In the genomic region with DNA sequence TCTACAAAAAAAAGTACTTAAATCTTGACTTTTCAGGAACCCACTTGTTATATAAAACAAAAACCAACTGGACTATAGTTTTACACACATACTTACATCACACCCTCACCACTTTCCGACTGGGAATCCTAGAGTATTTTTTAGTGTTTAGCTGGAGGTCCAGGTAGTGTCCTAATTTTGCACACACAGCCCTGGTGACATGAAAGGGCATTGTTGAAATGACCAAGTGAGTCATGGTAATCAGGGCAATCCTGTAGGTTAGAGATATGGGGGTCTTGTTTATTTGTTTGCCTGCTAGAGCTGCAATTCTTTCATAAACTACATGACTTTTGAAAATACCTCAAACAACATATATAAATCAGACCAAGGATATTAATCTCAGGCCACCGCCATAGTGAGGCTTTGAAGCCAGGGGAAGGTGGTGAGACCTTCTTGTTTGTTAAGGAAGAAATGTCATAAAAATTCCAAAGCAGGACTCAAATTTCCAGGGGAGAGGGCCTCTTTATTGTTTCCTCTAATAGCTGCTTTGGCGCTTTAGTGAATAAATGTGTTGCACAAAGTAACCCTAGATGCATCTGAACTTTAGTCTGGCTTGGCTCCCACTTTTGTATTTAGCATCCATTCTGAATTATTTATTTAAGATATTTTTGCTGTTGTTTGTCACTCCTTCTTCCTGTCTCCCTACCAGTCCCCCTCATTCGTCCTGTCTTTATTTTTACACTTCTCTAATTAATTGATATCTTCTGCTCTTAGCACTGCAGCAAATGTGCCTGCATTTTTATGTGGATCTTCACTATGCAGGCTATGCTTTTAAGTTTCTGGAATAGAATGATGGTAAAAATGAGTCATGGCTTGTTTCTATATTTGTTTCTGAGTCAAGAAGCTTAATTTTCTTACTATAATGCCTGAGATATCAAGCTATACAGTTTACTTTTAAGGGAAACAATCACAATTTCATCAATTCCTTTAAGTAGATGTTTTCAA, we compare ENCODE assay signal across 9 cellular contexts.
DNase-seq lines count a peak whose midpoint lies in the region; ATAC-seq and TF ChIP-seq lines count a peak whose summit lies in the region.
"Had no signal": no experiment of that assay in that cellular context is flagged by ENCODE, and none has a peak within 500 bp of the region (broad histone marks: within the 10 kb centered on the region; RNA-seq: fewer than 3 reads in every experiment).

No MANE protein-coding gene starts in this region.

- H3K27me3 Mint-ChIP-seq in activated naive CD8-positive, alpha-beta T cell = no peaks in the 10 kb centered on the region
- H3K27me3 Mint-ChIP-seq: central memory CD8-positive, alpha-beta T cell had no signal

- H3K4me1 Mint-ChIP-seq in activated naive CD8-positive, alpha-beta T cell (ENCODE audit: low read depth) = peaks cover 45% of the 10 kb centered on the region
- H3K4me1 Mint-ChIP-seq: central memory CD8-positive, alpha-beta T cell had no signal

- no peak overlapping the region for H3K4me3 ChIP-seq in thoracic aorta

- no peaks in the 10 kb centered on the region for H3K9me3 Mint-ChIP-seq in activated naive CD8-positive, alpha-beta T cell (ENCODE audit: low read depth)
- H3K9me3 Mint-ChIP-seq: central memory CD8-positive, alpha-beta T cell had no signal

- no peaks in the 10 kb centered on the region for H3K27me3 ChIP-seq in thoracic aorta (replicated peaks; ENCODE audit: insufficient read depth)

- TF ChIP-seq CTCF in thoracic aorta (IDR thresholded peaks at IDR 0.05) = no peak

- H3K9me3 ChIP-seq in thoracic aorta = no peaks in the 10 kb centered on the region

- H3K27ac ChIP-seq in thoracic aorta = peak overlapping the region; percentile 82 to 88

- DNase-seq in islet precursor cell (peak; percentile 61), thoracic aorta (ENCODE audit: low spot score) (no peak), NK-92 (lab: John Stamatoyannopoulos, UW; ENCODE audit: unreplicated experiment) (no peak), NCI-H2227 (lab: John Stamatoyannopoulos, UW; ENCODE audit: unreplicated experiment) (no peak)
- no peak for DNase-seq in stimulated activated CD4-positive, alpha-beta T cell treated with anti-CD3 and anti-CD28 coated beads, Interleukin-12 subunit alpha, Interleukin-12 subunit beta, amount 100 ng/mL, for 4 hours
- DNase-seq: NCI-H510A had no signal

- H3K36me3 ChIP-seq in thoracic aorta = no peaks in the 10 kb centered on the region

- TF ChIP-seq RAD21 in Ishikawa (IDR thresholded peaks at IDR 0.05; ENCODE audit: low read depth) = peak; percentile 22

- peak; percentile 96 for TF ChIP-seq EP300 in Ishikawa (IDR thresholded peaks at IDR 0.05; ENCODE audit: borderline replicate concordance)

- no peaks in the 10 kb centered on the region for H3K36me3 Mint-ChIP-seq in activated naive CD8-positive, alpha-beta T cell

- peak; percentile 7 for ATAC-seq in thoracic aorta (ENCODE audit: insufficient number of reproducible peaks, low FRiP score, low read depth)

- H3K4me1 ChIP-seq in thoracic aorta (ENCODE audit: control insufficient read depth in 1 of 2, low read depth in 2 of 2) = peaks cover 55 to 65% of the 10 kb centered on the region in 2 donors

- peak overlapping the region; percentile 84 for H3K27ac Mint-ChIP-seq in activated naive CD8-positive, alpha-beta T cell

- peak overlapping the region; percentile 51 for H3K4me3 Mint-ChIP-seq in activated naive CD8-positive, alpha-beta T cell
- H3K4me3 Mint-ChIP-seq: central memory CD8-positive, alpha-beta T cell had no signal

TF ChIP-seq in Ishikawa, 13 proteins besides CTCF, POLR2A, EP300 and RAD21:
- TF ChIP-seq, protein P1, sequence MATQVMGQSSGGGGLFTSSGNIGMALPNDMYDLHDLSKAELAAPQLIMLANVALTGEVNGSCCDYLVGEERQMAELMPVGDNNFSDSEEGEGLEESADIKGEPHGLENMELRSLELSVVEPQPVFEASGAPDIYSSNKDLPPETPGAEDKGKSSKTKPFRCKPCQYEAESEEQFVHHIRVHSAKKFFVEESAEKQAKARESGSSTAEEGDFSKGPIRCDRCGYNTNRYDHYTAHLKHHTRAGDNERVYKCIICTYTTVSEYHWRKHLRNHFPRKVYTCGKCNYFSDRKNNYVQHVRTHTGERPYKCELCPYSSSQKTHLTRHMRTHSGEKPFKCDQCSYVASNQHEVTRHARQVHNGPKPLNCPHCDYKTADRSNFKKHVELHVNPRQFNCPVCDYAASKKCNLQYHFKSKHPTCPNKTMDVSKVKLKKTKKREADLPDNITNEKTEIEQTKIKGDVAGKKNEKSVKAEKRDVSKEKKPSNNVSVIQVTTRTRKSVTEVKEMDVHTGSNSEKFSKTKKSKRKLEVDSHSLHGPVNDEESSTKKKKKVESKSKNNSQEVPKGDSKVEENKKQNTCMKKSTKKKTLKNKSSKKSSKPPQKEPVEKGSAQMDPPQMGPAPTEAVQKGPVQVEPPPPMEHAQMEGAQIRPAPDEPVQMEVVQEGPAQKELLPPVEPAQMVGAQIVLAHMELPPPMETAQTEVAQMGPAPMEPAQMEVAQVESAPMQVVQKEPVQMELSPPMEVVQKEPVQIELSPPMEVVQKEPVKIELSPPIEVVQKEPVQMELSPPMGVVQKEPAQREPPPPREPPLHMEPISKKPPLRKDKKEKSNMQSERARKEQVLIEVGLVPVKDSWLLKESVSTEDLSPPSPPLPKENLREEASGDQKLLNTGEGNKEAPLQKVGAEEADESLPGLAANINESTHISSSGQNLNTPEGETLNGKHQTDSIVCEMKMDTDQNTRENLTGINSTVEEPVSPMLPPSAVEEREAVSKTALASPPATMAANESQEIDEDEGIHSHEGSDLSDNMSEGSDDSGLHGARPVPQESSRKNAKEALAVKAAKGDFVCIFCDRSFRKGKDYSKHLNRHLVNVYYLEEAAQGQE (IDR thresholded peaks at IDR 0.05; ENCODE audit: low read depth) = no peak
- TF ChIP-seq ZBTB7A (IDR thresholded peaks at IDR 0.05; ENCODE audit: low read depth) (no peak), FOXM1 (IDR thresholded peaks at IDR 0.05; ENCODE audit: borderline replicate concordance, low read depth) (peak; percentile 97), TAF1 (IDR thresholded peaks at IDR 0.05; ENCODE audit: low read depth) (no peak), EGR1 (IDR thresholded peaks at IDR 0.05) (no peak), CEBPB (IDR thresholded peaks at IDR 0.05) (peak; percentile 70; the same call in 1 of the 2 replicates), NFIC (IDR thresholded peaks at IDR 0.05) (peak; percentile 93), YY1 (IDR thresholded peaks at IDR 0.05; ENCODE audit: low read depth) (peak; percentile 36; the same call in 1 of the 2 replicates), CREB1 (IDR thresholded peaks at IDR 0.05; ENCODE audit: low read depth) (no peak), TCF12 (IDR thresholded peaks at IDR 0.05; ENCODE audit: low read depth) (peak; percentile 96), TEAD4 (IDR thresholded peaks at IDR 0.05) (peak; percentile 88)
- TF ChIP-seq, protein P2, sequence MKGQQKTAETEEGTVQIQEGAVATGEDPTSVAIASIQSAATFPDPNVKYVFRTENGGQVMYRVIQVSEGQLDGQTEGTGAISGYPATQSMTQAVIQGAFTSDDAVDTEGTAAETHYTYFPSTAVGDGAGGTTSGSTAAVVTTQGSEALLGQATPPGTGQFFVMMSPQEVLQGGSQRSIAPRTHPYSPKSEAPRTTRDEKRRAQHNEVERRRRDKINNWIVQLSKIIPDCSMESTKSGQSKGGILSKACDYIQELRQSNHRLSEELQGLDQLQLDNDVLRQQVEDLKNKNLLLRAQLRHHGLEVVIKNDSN (IDR thresholded peaks at IDR 0.05) = no peak
- TF ChIP-seq, protein P3, sequence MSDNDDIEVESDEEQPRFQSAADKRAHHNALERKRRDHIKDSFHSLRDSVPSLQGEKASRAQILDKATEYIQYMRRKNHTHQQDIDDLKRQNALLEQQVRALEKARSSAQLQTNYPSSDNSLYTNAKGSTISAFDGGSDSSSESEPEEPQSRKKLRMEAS (IDR thresholded peaks at IDR 0.05) = peak; percentile 53; the same call in 1 of the 2 replicates
